In the genomic region with DNA sequence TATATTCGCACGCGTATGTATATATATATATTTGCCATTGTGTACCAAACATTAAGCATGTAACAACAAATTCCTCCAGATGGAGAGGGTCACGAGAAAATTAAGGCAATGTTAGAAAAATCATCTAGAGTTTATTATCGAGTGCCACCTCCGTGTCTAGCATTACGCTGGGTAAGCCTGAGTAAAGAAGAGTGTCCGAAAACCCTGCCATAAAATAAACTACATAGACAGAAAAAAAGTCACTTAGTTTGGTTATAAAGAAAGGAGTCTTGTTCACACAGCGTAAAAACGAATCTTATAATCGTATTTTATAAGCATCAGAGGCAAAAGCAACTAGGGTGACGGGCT, we compare ENCODE assay signal across 7 cellular contexts. TPM values are rescaled to one million over a fixed set of nuclear protein-coding genes. Genes with fewer than 3 reads are reported as not detected.
DNase-seq lines count a peak whose midpoint lies in the region; ATAC-seq and TF ChIP-seq lines count a peak whose summit lies in the region.

No MANE protein-coding gene starts in this region.

- peak overlapping the region; percentile 82 for H3K27ac Mint-ChIP-seq in activated naive CD8-positive, alpha-beta T cell treated with anti-CD3 and anti-CD28 coated beads for 36 hours
- peak overlapping the region; percentile 6 to 54 for H3K27ac Mint-ChIP-seq in stimulated activated naive CD8-positive, alpha-beta T cell treated with anti-CD3 and anti-CD28 coated beads, Interleukin-15, amount 100 ng/mL, for 72 hours

- H3K9ac ChIP-seq in iPS-15b (ENCODE audit: low read depth, low read length): peak overlapping the region; percentile 82

- peaks cover 4% of the 10 kb centered on the region for H3K27me3 Mint-ChIP-seq in activated naive CD8-positive, alpha-beta T cell treated with anti-CD3 and anti-CD28 coated beads for 36 hours
- no peaks in the 10 kb centered on the region for H3K27me3 Mint-ChIP-seq in stimulated activated naive CD8-positive, alpha-beta T cell treated with anti-CD3 and anti-CD28 coated beads, Interleukin-15, amount 100 ng/mL, for 72 hours

- DNase-seq in HL-60 (ENCODE audit: low read depth in 1 of 2, low spot score in 1 of 2) (no peak), activated gamma-delta T cell (lab: John Stamatoyannopoulos, UW) (no peak), occipital lobe (lab: John Stamatoyannopoulos, UW) (no peak), COR-L47 (lab: John Stamatoyannopoulos, UW) (no peak)
- no peak for DNase-seq in activated naive CD8-positive, alpha-beta T cell treated with anti-CD3 and anti-CD28 coated beads for 36 hours
- DNase-seq in stimulated activated naive CD8-positive, alpha-beta T cell treated with anti-CD3 and anti-CD28 coated beads, Interleukin-15, amount 100 ng/mL, for 72 hours: no peak

- peak overlapping the region; percentile 90 for H3K27ac ChIP-seq in HL-60 (replicated peaks)

- H3K4me1 ChIP-seq in iPS-15b (ENCODE audit: control insufficient read depth, insufficient read depth, low read length): peaks cover 7% of the 10 kb centered on the region

- no peaks in the 10 kb centered on the region for H3K36me3 ChIP-seq in iPS-15b (ENCODE audit: control insufficient read depth, insufficient read depth, low read length)

- H3K9me3 ChIP-seq in iPS-15b (ENCODE audit: control insufficient read depth, insufficient read depth, low read length): no peaks in the 10 kb centered on the region

- no peak for TF ChIP-seq CTCF in HL-60 (IDR thresholded peaks at IDR 0.05; ENCODE audit: insufficient read depth, low read length)

- H3K4me1 Mint-ChIP-seq in activated naive CD8-positive, alpha-beta T cell treated with anti-CD3 and anti-CD28 coated beads for 36 hours: peaks cover 41% of the 10 kb centered on the region
- peaks cover 45% of the 10 kb centered on the region for H3K4me1 Mint-ChIP-seq in stimulated activated naive CD8-positive, alpha-beta T cell treated with anti-CD3 and anti-CD28 coated beads, Interleukin-15, amount 100 ng/mL, for 72 hours

- no peaks in the 10 kb centered on the region for H3K9me3 Mint-ChIP-seq in activated naive CD8-positive, alpha-beta T cell treated with anti-CD3 and anti-CD28 coated beads for 36 hours
- no peaks in the 10 kb centered on the region for H3K9me3 Mint-ChIP-seq in stimulated activated naive CD8-positive, alpha-beta T cell treated with anti-CD3 and anti-CD28 coated beads, Interleukin-15, amount 100 ng/mL, for 72 hours

- peak overlapping the region; percentile 80 for H3K4me3 Mint-ChIP-seq in activated naive CD8-positive, alpha-beta T cell treated with anti-CD3 and anti-CD28 coated beads for 36 hours
- peak overlapping the region; percentile 81 to 82 for H3K4me3 Mint-ChIP-seq in stimulated activated naive CD8-positive, alpha-beta T cell treated with anti-CD3 and anti-CD28 coated beads, Interleukin-15, amount 100 ng/mL, for 72 hours

- no peak for ATAC-seq in stimulated activated naive CD8-positive, alpha-beta T cell treated with anti-CD3 and anti-CD28 coated beads, Interleukin-15, amount 100 ng/mL, for 72 hours

- H3K27me3 ChIP-seq in HL-60 (ENCODE audit: insufficient read depth, poor library complexity, severe bottlenecking) (no peaks in the 10 kb centered on the region), iPS-15b (ENCODE audit: control insufficient read depth, insufficient read depth, low read length) (no peaks in the 10 kb centered on the region)

- H3K4me3 ChIP-seq in HL-60 (replicated peaks; ENCODE audit: insufficient read depth, low read length) (peak overlapping the region; percentile 98), iPS-15b (ENCODE audit: low read depth, low read length) (peak overlapping the region; percentile 94)

- peaks cover 9% of the 10 kb centered on the region for H3K36me3 Mint-ChIP-seq in activated naive CD8-positive, alpha-beta T cell treated with anti-CD3 and anti-CD28 coated beads for 36 hours

RNA-seq across cellular contexts. Expression of a gene that starts 0.6 kb away (rescaled TPM):
- total RNA-seq in activated naive CD8-positive, alpha-beta T cell treated with anti-CD3 and anti-CD28 coated beads for 36 hours: 10 to 100 TPM; 22.8 to 22.9 TPM
- total RNA-seq in occipital lobe: 131 TPM
